ENCODE assay signal across 7 cellular contexts in genomic region chr5:9544502-9545300, GRCh38. TPM values are rescaled to one million over a fixed set of nuclear protein-coding genes. Genes with fewer than 3 reads are reported as not detected.
DNase-seq lines count a peak whose midpoint lies in the region; TF ChIP-seq lines count a peak whose summit lies in the region.

No MANE protein-coding gene starts in this region.

- H3K36me3 Mint-ChIP-seq in H9 (ENCODE audit: insufficient read depth in 1 of 3, low read depth in 3 of 3): peaks cover 3 to 11% (median 7%) of the 10 kb centered on the region in 3 experiments; a peak in 6 of 7 replicates

- H2BK120ac ChIP-seq in H9 (ENCODE audit: low read depth, low read length, poor library complexity, severe bottlenecking): no peak overlapping the region

- peaks cover 10% of the 10 kb centered on the region for H3K27me3 Mint-ChIP-seq in H9 (ENCODE audit: low read depth)

- no peaks in the 10 kb centered on the region for H4K20me1 ChIP-seq in H9 (ENCODE audit: control insufficient read depth, insufficient read depth, insufficient read length)

- H2BK15ac ChIP-seq in H9 (ENCODE audit: low read depth, low read length): no peak overlapping the region

- H3K36me3 ChIP-seq in muscle layer of duodenum (ENCODE audit: control insufficient read depth in 1 of 2, insufficient read depth in 2 of 2, low read length in 2 of 2): peaks cover 6 to 9% of the 10 kb centered on the region in 2 donors

- H3K9me3 ChIP-seq in H9 (ENCODE audit: control insufficient read depth, low read depth, low read length) (no peaks in the 10 kb centered on the region), muscle layer of duodenum (ENCODE audit: control insufficient read depth in 1 of 2, low read length in 2 of 2) (no peaks in the 10 kb centered on the region)

- H3K27ac Mint-ChIP-seq in H9: no peak overlapping the region

- H3K9me3 Mint-ChIP-seq in H9: no peaks in the 10 kb centered on the region; a peak in 1 of 5 replicates

- no peak overlapping the region for H2BK20ac ChIP-seq in H9 (ENCODE audit: low read depth, low read length, poor library complexity, severe bottlenecking)

- no peak overlapping the region for H3K56ac ChIP-seq in H9 (ENCODE audit: insufficient read length, low read depth, low read length)

- WGBS in H9 (ENCODE audit: extremely low coverage, insufficient read length, low lambda C conversion rate): no CpG with 5 or more reads among the region's 65 CpGs

- no peak overlapping the region for H3K23ac ChIP-seq in H9 (ENCODE audit: insufficient read length, low read depth, low read length)

- H2AFZ ChIP-seq in H9 (ENCODE audit: low read length): no peak overlapping the region

- peak overlapping the region; percentile 91 for H3K14ac ChIP-seq in H9 (ENCODE audit: insufficient read depth, low read length)

- no peaks in the 10 kb centered on the region for H3K27me3 ChIP-seq in H9 (ENCODE audit: insufficient read depth, low read length)
- H3K27me3 ChIP-seq in muscle layer of duodenum (ENCODE audit: low read depth, low read length): no peaks in the 10 kb centered on the region

- no peak overlapping the region for H4K8ac ChIP-seq in H9 (replicated peaks; ENCODE audit: insufficient read length, low read depth, low read length)

- H3T11ph ChIP-seq in H9 (ENCODE audit: low read length): no peak overlapping the region

- no peak overlapping the region for H4K5ac ChIP-seq in H9 (ENCODE audit: insufficient read length, low read depth, low read length)

- peak overlapping the region; percentile 87 to 96 for H3K4me3 Mint-ChIP-seq in H9

- H3K23me2 ChIP-seq in H9 (ENCODE audit: insufficient read length, low read depth, low read length, poor library complexity, severe bottlenecking): peaks cover 20% of the 10 kb centered on the region

- H3K27ac ChIP-seq in H9 (ENCODE audit: insufficient read length, low read depth, low read length) (no peak overlapping the region), muscle layer of duodenum (ENCODE audit: low read length) (peak overlapping the region; percentile 48), substantia nigra (ENCODE audit: low read depth, low read length, poor library complexity, severe bottlenecking) (peak overlapping the region; percentile 77)

- peaks cover 18 to 20% of the 10 kb centered on the region in 2 experiments for H3K4me1 Mint-ChIP-seq in H9

- H3K4me1 ChIP-seq in H9 (ENCODE audit: insufficient read depth, low read length): 0 out of 2 replicates have a peak, but pooled peaks cover 4% of the 10 kb centered on the region
- peaks cover 0 to 21% of the 10 kb centered on the region in 2 donors for H3K4me1 ChIP-seq in muscle layer of duodenum (ENCODE audit: control insufficient read depth in 1 of 2, insufficient read depth in 2 of 2, low read length in 2 of 2)

- no peak overlapping the region for H2AK5ac ChIP-seq in H9 (ENCODE audit: insufficient read length, low read length)

- H3K79me2 ChIP-seq in H9 (ENCODE audit: insufficient read depth, low read length): no peaks in the 10 kb centered on the region

- DNase-seq in GM12865 (ENCODE audit: low read depth) (peak; percentile 67), H9 (peak; percentile 92), NCI-H1930 (lab: John Stamatoyannopoulos, UW) (peak; percentile 60 to 83), activated T-cell treated with anti-CD3 and anti-CD28 coated beads for 4 hours (peak; percentile 14), fibroblast of peridontal ligament (ENCODE audit: extremely low read depth) (peak; percentile 78), substantia nigra (lab: John Stamatoyannopoulos, UW) (peak in 48 of 49 donors; percentile 31 to 88 (median 76))

- no peaks in the 10 kb centered on the region for H3K79me1 ChIP-seq in H9 (ENCODE audit: insufficient read depth, low read depth, low read length, poor library complexity, severe bottlenecking)

- no peak overlapping the region for H2BK5ac ChIP-seq in H9 (ENCODE audit: insufficient read length, low read length)

- H4K91ac ChIP-seq in H9 (ENCODE audit: insufficient read length, low read depth, low read length): no peak overlapping the region

- TF ChIP-seq CTCF in GM12865 (IDR thresholded peaks at IDR 0.05; ENCODE audit: insufficient read depth, low read depth, low read length, missing control alignments) (peak; percentile 90), H9 (conservative IDR thresholded peaks at IDR 0.05) (peak; percentile 94)

- peak overlapping the region; percentile 40 for H3K4me2 ChIP-seq in H9 (ENCODE audit: insufficient read depth, insufficient read length, low read length)

- peak overlapping the region; percentile 89 for H3K18ac ChIP-seq in H9 (ENCODE audit: insufficient read length, low read depth, low read length)

- H3K4me3 ChIP-seq in GM12865 (ENCODE audit: low read depth, low read length) (peak overlapping the region; percentile 34), muscle layer of duodenum (ENCODE audit: low read depth in 1 of 2, low read length in 2 of 2) (peak overlapping the region; percentile 74 to 79)

- H3K9ac ChIP-seq in H9 (ENCODE audit: extremely low read depth, insufficient read length, low read length): peak overlapping the region; percentile 68

- H2BK12ac ChIP-seq in H9 (ENCODE audit: insufficient read length, low read depth, low read length): no peak overlapping the region

- H3K4ac ChIP-seq in H9 (ENCODE audit: low read depth, low read length): no peak overlapping the region

RNA-seq across cellular contexts. Expression of gene SEMA5A, which starts 1.2 kb away (rescaled TPM):
- 4.1 and 4.3 TPM in 2 replicates for total RNA-seq in H9 (2021)

Comparison
In these comparisons a context has a peak if more than half of its experiments do, and no peak if none do; other contexts are left out.
1. DNase-seq: peak in every context shown above with its lines; median percentile 92 in H9; 78 in fibroblast of peridontal ligament; 76 in substantia nigra; 72 in NCI-H1930; 67 in GM12865; 14 in activated T-cell treated with anti-CD3 and anti-CD28 coated beads for 4 hours.